22 cellular contexts compared by ENCODE assay signal in the genomic region with DNA sequence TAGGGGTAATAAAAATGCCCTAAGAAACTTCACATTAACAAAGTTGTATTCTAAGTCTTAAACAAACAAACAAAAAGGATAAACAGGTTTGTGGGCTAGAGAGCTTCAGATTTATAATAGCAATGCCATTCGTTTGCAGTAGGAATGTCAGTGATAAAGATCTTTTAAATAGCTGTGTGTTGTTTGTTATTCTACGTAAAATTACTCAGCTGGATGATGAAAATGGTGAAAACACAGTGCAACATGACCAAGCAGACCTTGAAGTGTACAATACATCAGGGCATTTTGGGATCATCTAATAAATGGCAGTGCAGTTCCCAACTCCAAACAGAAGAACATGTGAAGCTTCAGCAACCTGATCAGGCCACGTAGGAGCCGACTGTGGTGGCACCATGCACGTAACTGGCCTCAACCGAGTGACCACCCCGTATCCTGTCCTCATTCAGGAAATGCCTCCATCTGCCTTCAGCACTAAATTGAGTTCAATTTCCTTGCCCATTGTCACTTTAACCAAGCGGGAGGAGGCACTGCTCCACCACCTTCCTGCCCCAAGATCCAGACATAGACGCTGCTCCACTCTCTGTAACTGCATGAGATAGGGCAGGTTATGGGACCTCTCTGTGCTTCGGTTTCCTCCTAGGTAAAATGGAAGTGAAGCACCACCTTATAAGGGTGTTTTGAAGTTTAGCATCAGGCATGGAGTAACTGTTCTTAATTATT.
A peak's percentile ranks its signal among the peaks of the same experiment; 100 is the strongest.
DNase-seq lines count a peak whose midpoint lies in the region; ATAC-seq, FAIRE-seq and TF ChIP-seq lines count a peak whose summit lies in the region.
"Had no signal": no experiment of that assay in that cellular context is flagged by ENCODE, and none has a peak within 500 bp of the region (broad histone marks: within the 10 kb centered on the region; RNA-seq: fewer than 3 reads in every experiment).

No MANE protein-coding gene starts in this region.

- peaks cover 2% of the 10 kb centered on the region; the same call in 1 of the 2 replicates for H3K4me1 Mint-ChIP-seq in WTC11
- H3K4me1 Mint-ChIP-seq: neural crest cell had no signal

- peaks cover 17% of the 10 kb centered on the region for H3K9me3 Mint-ChIP-seq in WTC11
- H3K9me3 Mint-ChIP-seq: activated T-helper 1 cell treated with anti-CD3 and anti-CD28 coated beads, Interleukin-12 subunit alpha, Interleukin-12 subunit beta, Interleukin-2, Interleukin-4 antibody, amounts not matched to agents 30 ng/mL and 10 ng/mL and 1 ng/mL, durations not matched to agents 14 hours and 24 hours and 36 hours; effector memory CD8-positive, alpha-beta T cell had no signal

- no peaks in the 10 kb centered on the region for H3K27me3 Mint-ChIP-seq in WTC11 (ENCODE audit: low read depth)
- H3K27me3 Mint-ChIP-seq: activated naive CD8-positive, alpha-beta T cell treated with anti-CD3 and anti-CD28 coated beads for 36 hours; effector memory CD8-positive, alpha-beta T cell had no signal

- H3K36me3 Mint-ChIP-seq in WTC11, result no peaks in the 10 kb centered on the region
- H3K36me3 Mint-ChIP-seq: CD14-positive monocyte had no signal

- peak overlapping the region; percentile 84 for H3K27ac ChIP-seq in epithelial cell of prostate
- H3K27ac ChIP-seq: SJCRH30, thoracic aorta had no signal

- H3K4me3 Mint-ChIP-seq in WTC11, result no peak overlapping the region
- H3K4me3 Mint-ChIP-seq: activated naive CD8-positive, alpha-beta T cell treated with anti-CD3 and anti-CD28 coated beads for 36 hours; activated T-helper 1 cell treated with anti-CD3 and anti-CD28 coated beads, Interleukin-12 subunit alpha, Interleukin-12 subunit beta, Interleukin-2, Interleukin-4 antibody, amounts not matched to agents 30 ng/mL and 10 ng/mL and 1 ng/mL, durations not matched to agents 14 hours and 24 hours and 36 hours; CD14-positive monocyte; effector memory CD8-positive, alpha-beta T cell; neural crest cell had no signal

- H3K27ac Mint-ChIP-seq in WTC11, result no peak overlapping the region
- H3K27ac Mint-ChIP-seq: activated naive CD8-positive, alpha-beta T cell treated with anti-CD3 and anti-CD28 coated beads for 36 hours; activated T-helper 1 cell treated with anti-CD3 and anti-CD28 coated beads, Interleukin-12 subunit alpha, Interleukin-12 subunit beta, Interleukin-2, Interleukin-4 antibody, amounts not matched to agents 30 ng/mL and 10 ng/mL and 1 ng/mL, durations not matched to agents 14 hours and 24 hours and 36 hours; CD14-positive monocyte; effector memory CD8-positive, alpha-beta T cell had no signal

- CTCF ChIA-PET in WTC11 (lab: Charles Lee), result no interaction called here

- no peak overlapping the region for H3K4me3 ChIP-seq in skeletal muscle cell (ENCODE audit: low read depth, low read length)
- H3K4me3 ChIP-seq: SJCRH30, thoracic aorta had no signal

- TF ChIP-seq CTCF in WTC11 (IDR thresholded peaks at IDR 0.05), result no peak

- POLR2A ChIA-PET in WTC11 (lab: Charles Lee), result no interaction called here

- DNase-seq in H4 (ENCODE audit: low spot score) (peak; percentile 51), WTC11 (ENCODE audit: low spot score) (no peak), epithelial cell of prostate (ENCODE audit: low read depth, low spot score) (peak; percentile 68), skeletal muscle cell (ENCODE audit: low read depth) (peak; percentile 29), GF-D8 (lab: John Stamatoyannopoulos, UW) (no peak), GM19238 (ENCODE audit: insufficient read length, low spot score) (no peak), urothelium cell line (ENCODE audit: low spot score) (no peak)
- no peak for DNase-seq in stimulated activated CD4-positive, alpha-beta T cell treated with anti-CD3 and anti-CD28 coated beads, Interleukin-15, amount 100 ng/mL, for 24 hours
- DNase-seq: activated CD8-positive, alpha-beta memory T cell treated with anti-CD3 and anti-CD28 coated beads for 24 hours; activated naive CD8-positive, alpha-beta T cell treated with anti-CD3 and anti-CD28 coated beads for 36 hours; DMS79; effector memory CD8-positive, alpha-beta T cell; foreskin melanocyte; NCI-H2107; SJCRH30; stimulated activated CD4-positive, alpha-beta T cell treated with anti-CD3 and anti-CD28 coated beads, Interleukin-12 subunit alpha, Interleukin-12 subunit beta, amount 100 ng/mL, for 4 hours had no signal

- FAIRE-seq in urothelium cell line (lab: Jason Lieb, UNC), result no peak
- FAIRE-seq: bronchial epithelial cell, H54 had no signal

- no peak for ATAC-seq in WTC11
- ATAC-seq: effector memory CD8-positive, alpha-beta T cell had no signal

TF ChIP-seq in WTC11, 78 proteins besides CTCF, POLR2A, EP300 and RAD21:
- peak; percentile 37; the same call in 1 of the 2 replicates for TF ChIP-seq GABPB1 (CRISPR knock-in tag; IDR thresholded peaks at IDR 0.05)
- TF ChIP-seq, protein P1, sequence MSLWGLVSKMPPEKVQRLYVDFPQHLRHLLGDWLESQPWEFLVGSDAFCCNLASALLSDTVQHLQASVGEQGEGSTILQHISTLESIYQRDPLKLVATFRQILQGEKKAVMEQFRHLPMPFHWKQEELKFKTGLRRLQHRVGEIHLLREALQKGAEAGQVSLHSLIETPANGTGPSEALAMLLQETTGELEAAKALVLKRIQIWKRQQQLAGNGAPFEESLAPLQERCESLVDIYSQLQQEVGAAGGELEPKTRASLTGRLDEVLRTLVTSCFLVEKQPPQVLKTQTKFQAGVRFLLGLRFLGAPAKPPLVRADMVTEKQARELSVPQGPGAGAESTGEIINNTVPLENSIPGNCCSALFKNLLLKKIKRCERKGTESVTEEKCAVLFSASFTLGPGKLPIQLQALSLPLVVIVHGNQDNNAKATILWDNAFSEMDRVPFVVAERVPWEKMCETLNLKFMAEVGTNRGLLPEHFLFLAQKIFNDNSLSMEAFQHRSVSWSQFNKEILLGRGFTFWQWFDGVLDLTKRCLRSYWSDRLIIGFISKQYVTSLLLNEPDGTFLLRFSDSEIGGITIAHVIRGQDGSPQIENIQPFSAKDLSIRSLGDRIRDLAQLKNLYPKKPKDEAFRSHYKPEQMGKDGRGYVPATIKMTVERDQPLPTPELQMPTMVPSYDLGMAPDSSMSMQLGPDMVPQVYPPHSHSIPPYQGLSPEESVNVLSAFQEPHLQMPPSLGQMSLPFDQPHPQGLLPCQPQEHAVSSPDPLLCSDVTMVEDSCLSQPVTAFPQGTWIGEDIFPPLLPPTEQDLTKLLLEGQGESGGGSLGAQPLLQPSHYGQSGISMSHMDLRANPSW (CRISPR knock-in tag; conservative IDR thresholded peaks at IDR 0.05; ENCODE audit: low read depth), result no peak

Comparison
In these comparisons a context has a peak if more than half of its experiments do, and no peak if none do; other contexts are left out.
1. DNase-seq: peak in H4 (single experiment), epithelial cell of prostate (single experiment) and skeletal muscle cell (single experiment); none in WTC11 (single experiment), GF-D8 (single experiment), GM19238 (single experiment), urothelium cell line (single experiment) and stimulated activated CD4-positive, alpha-beta T cell treated with anti-CD3 and anti-CD28 coated beads, Interleukin-15, amount 100 ng/mL, for 24 hours (single experiment).